ENCODE assay signal across 32 cellular contexts in genomic region chr18:47409519-47409918, GRCh38.
"Had no signal": no experiment of that assay in that cellular context is flagged by ENCODE, and none has a peak within 500 bp of the region (broad histone marks: within the 10 kb centered on the region; RNA-seq: fewer than 3 reads in every experiment).

No MANE protein-coding gene starts in this region.

- H3K4me3 ChIP-seq: adrenal gland, body of pancreas, breast epithelium had no signal

- H3K4me1 ChIP-seq: adrenal gland, body of pancreas, breast epithelium had no signal

- H3K36me3 ChIP-seq: adrenal gland, brain microvascular endothelial cell, breast epithelium, WERI-Rb-1 had no signal

- H3K27me3 ChIP-seq: adrenal gland, body of pancreas, brain microvascular endothelial cell, breast epithelium had no signal

- FAIRE-seq: astrocyte, TTC549 had no signal

- H3K27ac ChIP-seq: adrenal gland, body of pancreas, brain microvascular endothelial cell, breast epithelium, WERI-Rb-1 had no signal

- DNase-seq: activated B cell treated with CpG ODN at 0.5 μM for 24 hours; activated CD4-positive, alpha-beta memory T cell treated with anti-CD3 and anti-CD28 coated beads for 36 hours; activated CD4-positive, alpha-beta T cell treated with anti-CD3 and anti-CD28 coated beads for 4 hours; activated CD4-positive, alpha-beta T cell treated with anti-CD3 and anti-CD28 coated beads, Interleukin-2, amount 10 ng/mL, durations not matched to agents 24 days and 14 days; activated CD4-positive, alpha-beta T cell treated with anti-CD3 and anti-CD28 coated beads, Interleukin-2, amount 50 U/mL, for 1 hour; activated CD4-positive, alpha-beta T cell treated with anti-CD3 and anti-CD28 coated beads, Interleukin-2, amount 50 U/mL, for 4 hours; activated CD4-positive, CD25-positive, alpha-beta regulatory T cell treated with anti-CD3 and anti-CD28 coated beads, Interleukin-2, amount 50 U/mL, for 72 hours; activated CD8-positive, alpha-beta memory T cell treated with anti-CD3 and anti-CD28 coated beads, Interleukin-2, amount 50 U/mL, for 4 hours; activated CD8-positive, alpha-beta T cell treated with anti-CD3 and anti-CD28 coated beads for 36 hours; activated effector memory CD4-positive, alpha-beta T cell treated with anti-CD3 and anti-CD28 coated beads, Interleukin-2, amount 50 U/mL, for 16 hours; activated gamma-delta T cell treated with Interleukin-2 at 50 U/mL for 16 hours; activated naive CD4-positive, alpha-beta T cell; activated naive CD4-positive, alpha-beta T cell treated with anti-CD3 and anti-CD28 coated beads for 36 hours; activated naive CD4-positive, alpha-beta T cell treated with anti-CD3 and anti-CD28 coated beads, Interleukin-2, amount 50 U/mL, for 16 hours; activated naive CD8-positive, alpha-beta T cell treated with anti-CD3 and anti-CD28 coated beads for 36 hours; activated T-cell treated with anti-CD3 and anti-CD28 coated beads for 4 hours; activated T-cell treated with anti-CD3 and anti-CD28 coated beads, Interleukin-2, amount 50 U/mL, for 1 hour; activated T-cell treated with anti-CD3 and anti-CD28 coated beads, Interleukin-2, amount 50 U/mL, for 4 hours; activated T-cell treated with anti-CD3 and anti-CD28 coated beads, Interleukin-2, amount 50 U/mL, for 72 hours; adrenal gland; amniotic stem cell; aorta; body of pancreas; brain microvascular endothelial cell; central memory CD4-positive, alpha-beta T cell; T-helper 1 cell; T-helper 2 cell; T-helper 9 cell; WERI-Rb-1 had no signal

- H3K9me3 ChIP-seq: adrenal gland, body of pancreas, breast epithelium had no signal
